ENCODE assay signal across 18 cellular contexts in the genomic region with DNA sequence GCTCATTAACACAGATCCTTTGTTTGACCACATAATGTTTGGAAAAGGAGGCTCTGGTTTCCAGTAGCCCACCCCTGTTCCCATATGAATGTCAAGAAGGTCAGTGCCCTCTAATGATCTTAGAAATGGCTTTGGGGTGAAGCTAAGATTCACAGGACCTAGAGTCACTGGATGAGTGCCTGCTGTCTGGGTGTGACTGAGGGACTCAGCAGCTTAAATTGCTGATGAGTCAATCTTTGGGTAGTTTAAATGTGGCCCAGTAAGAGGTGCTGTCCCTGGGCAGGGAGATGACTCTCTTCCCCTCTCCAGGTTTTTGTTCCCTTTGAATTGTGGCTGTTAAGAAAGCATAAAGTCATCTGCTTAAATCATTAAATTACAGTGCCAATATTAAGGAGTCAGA. TPM values are rescaled to one million over a fixed set of nuclear protein-coding genes. Genes with fewer than 3 reads are reported as not detected.
DNase-seq lines count a peak whose midpoint lies in the region; ATAC-seq and TF ChIP-seq lines count a peak whose summit lies in the region.
"Had no signal": no experiment of that assay in that cellular context is flagged by ENCODE, and none has a peak within 500 bp of the region (broad histone marks: within the 10 kb centered on the region; RNA-seq: fewer than 3 reads in every experiment).

No MANE protein-coding gene starts in this region.

- TF ChIP-seq CTCF in foreskin keratinocyte (conservative IDR thresholded peaks at IDR 0.05): peak; percentile 35

- ATAC-seq in foreskin keratinocyte (peak; percentile 88), GM18498 (IDR thresholded peaks at IDR 0.05; ENCODE audit: unreplicated experiment) (no peak)
- ATAC-seq: GM12878 had no signal

- no peaks in the 10 kb centered on the region for H3K27me3 ChIP-seq in foreskin keratinocyte

- no peak overlapping the region for H3K27ac ChIP-seq in foreskin keratinocyte
- H3K27ac ChIP-seq: PC-9, SK-N-MC had no signal

- DNase-seq in AG08395 (ENCODE audit: low spot score): peak; percentile 77
- peak; percentile 31 for DNase-seq in GM03348 (ENCODE audit: low spot score)
- DNase-seq in T1000 (lab: John Stamatoyannopoulos, UW): peak; percentile 18
- peak in 1 of 2 donors; percentile 57 for DNase-seq in foreskin keratinocyte
- DNase-seq in SKM-1 treated with dmso at 0.1 percent for 144 hours (lab: John Stamatoyannopoulos, UW; ENCODE audit: unreplicated experiment): no peak
- no peak for DNase-seq in NCI-H2081 (lab: John Stamatoyannopoulos, UW)
- DNase-seq in GF-D8 (lab: John Stamatoyannopoulos, UW): no peak
- DNase-seq: CD8-positive, alpha-beta memory T cell; NCI-H1436 treated with DMSO at 0.1 percent for 48 hours; NCI-H2227 treated with DMSO at 0.1 percent for 48 hours; NCI-H526 treated with DMSO at 0.1 percent for 48 hours; PC-9; T-helper 1 cell had no signal

- H3K4me1 ChIP-seq in foreskin keratinocyte: no peaks in the 10 kb centered on the region

RNA-seq across cellular contexts. Expression of a gene that starts 50.6 kb away (rescaled TPM):
- 8.0 and 9.7 TPM in 2 replicates for total RNA-seq in foreskin keratinocyte
- 4.0 and 4.9 TPM in 2 replicates for polyA plus RNA-seq in foreskin keratinocyte
- total RNA-seq: CD8-positive, alpha-beta memory T cell; Daoy; PC-9 had no signal
- polyA plus RNA-seq: BJ; CD8-positive, alpha-beta memory T cell had no signal

Comparison
In these comparisons a context has a peak if more than half of its experiments do, and no peak if none do; other contexts are left out.
1. DNase-seq: peak in AG08395 (single experiment), GM03348 (single experiment) and T1000 (single experiment); none in SKM-1 treated with dmso at 0.1 percent for 144 hours (single experiment), NCI-H2081 (0 of 2) and GF-D8 (single experiment).